8 cellular contexts compared by ENCODE assay signal in the genomic region with DNA sequence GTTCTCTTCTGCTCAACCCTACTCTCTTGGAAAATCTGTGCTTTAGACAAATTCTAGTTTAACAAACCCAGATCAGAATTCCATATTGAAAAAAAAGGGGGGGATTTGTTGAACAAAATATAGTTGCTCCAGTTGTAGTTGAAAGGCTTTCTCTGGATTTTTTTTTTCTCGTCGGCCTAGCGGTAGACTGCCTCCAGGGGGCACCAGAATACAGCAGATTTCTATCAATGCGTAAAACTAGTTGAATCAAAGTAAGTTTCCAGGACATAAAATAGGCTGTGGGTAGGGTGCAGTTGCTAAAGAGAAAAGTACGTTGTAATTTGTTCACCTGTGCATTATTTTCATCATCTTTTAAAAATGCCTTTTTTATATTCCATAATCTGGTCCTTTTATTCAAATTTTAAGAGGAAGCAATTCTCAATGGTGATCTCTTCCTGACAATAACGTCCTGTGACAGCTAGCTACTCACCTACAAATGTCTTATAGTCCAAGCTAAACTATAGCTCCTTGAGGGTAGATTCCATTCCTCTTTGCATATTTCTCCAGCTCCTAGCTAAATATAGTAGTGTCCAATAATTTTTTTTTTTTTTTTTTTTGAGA.
DNase-seq lines count a peak whose midpoint lies in the region; ATAC-seq and TF ChIP-seq lines count a peak whose summit lies in the region.

No MANE protein-coding gene starts in this region.

- H3K27me3 Mint-ChIP-seq in activated T-helper 2 cell treated with anti-CD3 and anti-CD28 coated beads, Interferon-gamma antibody, Interleukin-2, Interleukin-4, amounts not matched to agents 10 μg/mL and 5 μg/mL and 100 μg/mL, durations not matched to agents 14 hours and 24 hours and 36 hours (ENCODE audit: low read depth): peaks cover 17% of the 10 kb centered on the region
- H3K27me3 Mint-ChIP-seq in osteocyte (ENCODE audit: unreplicated experiment): peaks cover 37% of the 10 kb centered on the region

- no peak overlapping the region for H3K4me3 Mint-ChIP-seq in activated T-helper 2 cell treated with anti-CD3 and anti-CD28 coated beads, Interferon-gamma antibody, Interleukin-2, Interleukin-4, amounts not matched to agents 10 μg/mL and 5 μg/mL and 100 μg/mL, durations not matched to agents 14 hours and 24 hours and 36 hours (ENCODE audit: low read depth)
- no peak overlapping the region for H3K4me3 Mint-ChIP-seq in osteocyte (ENCODE audit: unreplicated experiment)

- H3K27me3 ChIP-seq in BJ (ENCODE audit: control insufficient read depth, insufficient read depth, low read length): 0 out of 2 replicates have a peak, but pooled peaks cover 1% of the 10 kb centered on the region
- H3K27me3 ChIP-seq in upper lobe of left lung: no peaks in the 10 kb centered on the region

- H3K9me3 ChIP-seq in upper lobe of left lung: peaks cover 0 to 3% (median 2%) of the 10 kb centered on the region in 4 donors

- intact Hi-C loops in activated T-helper 2 cell treated with anti-CD3 and anti-CD28 coated beads, Interferon-gamma antibody, Interleukin-2, Interleukin-4, amounts not matched to agents 10 μg/mL and 5 μg/mL and 100 μg/mL, durations not matched to agents 14 hours and 24 hours and 36 hours (cut with micrococcal nuclease): loop anchor here (1.0 kb wide), 1 partner anchor 107 kb away; no protein-coding TSS in a partner anchor

- DNase-seq in BJ (ENCODE audit: low read depth): no peak
- peak; percentile 60 for DNase-seq in HEK293T (ENCODE audit: extremely low spot score)
- DNase-seq in RPMI8226: peak; percentile 42
- DNase-seq in activated T-helper 2 cell treated with anti-CD3 and anti-CD28 coated beads, Interferon-gamma antibody, Interleukin-2, Interleukin-4, amounts not matched to agents 10 μg/mL and 5 μg/mL and 100 μg/mL, durations not matched to agents 14 hours and 24 hours and 36 hours (ENCODE audit: low spot score): peak; percentile 31
- peak; percentile 30 to 79 for DNase-seq in foreskin fibroblast
- no peak for DNase-seq in osteocyte (ENCODE audit: extremely low spot score, unreplicated experiment)
- DNase-seq in upper lobe of left lung: peak in 1 of 2 donors; percentile 40

- POLR2A ChIA-PET in BJ (lab: Charles Lee): no interaction called here
- POLR2A ChIA-PET in HEK293T (lab: Yijun Ruan, JAX): no interaction called here

- H3K27ac ChIP-seq in upper lobe of left lung: no peak overlapping the region

- peaks cover 15% of the 10 kb centered on the region for H3K4me1 Mint-ChIP-seq in activated T-helper 2 cell treated with anti-CD3 and anti-CD28 coated beads, Interferon-gamma antibody, Interleukin-2, Interleukin-4, amounts not matched to agents 10 μg/mL and 5 μg/mL and 100 μg/mL, durations not matched to agents 14 hours and 24 hours and 36 hours (ENCODE audit: low read depth)
- no peaks in the 10 kb centered on the region for H3K4me1 Mint-ChIP-seq in osteocyte (ENCODE audit: unreplicated experiment)

- H3K36me3 Mint-ChIP-seq in activated T-helper 2 cell treated with anti-CD3 and anti-CD28 coated beads, Interferon-gamma antibody, Interleukin-2, Interleukin-4, amounts not matched to agents 10 μg/mL and 5 μg/mL and 100 μg/mL, durations not matched to agents 14 hours and 24 hours and 36 hours (ENCODE audit: low read depth): no peaks in the 10 kb centered on the region
- no peaks in the 10 kb centered on the region for H3K36me3 Mint-ChIP-seq in osteocyte (ENCODE audit: unreplicated experiment)

- TF ChIP-seq CTCF in BJ (IDR thresholded peaks at IDR 0.05; ENCODE audit: insufficient read depth, low read depth, low read length) (peak; percentile 90), foreskin fibroblast (IDR thresholded peaks at IDR 0.05; ENCODE audit: low read depth, low read length) (peak; percentile 94), osteocyte (IDR thresholded peaks at IDR 0.05) (peak; percentile 89), upper lobe of left lung (IDR thresholded peaks at IDR 0.05) (peak; percentile 54 to 81 (median 78))

- TF ChIP-seq EP300 in upper lobe of left lung (IDR thresholded peaks at IDR 0.05): no peak

- CTCF ChIA-PET in BJ (lab: Yijun Ruan, JAX) (interaction anchor here (0.7 to 5.5 kb wide), 12 partner anchors 11 to 731 kb away, joined by 3 to 83 read pairs (median 3); no protein-coding TSS in a partner anchor), HEK293T (lab: Yijun Ruan, JAX) (interaction anchor here (0.6 to 0.9 kb wide), 4 partner anchors 107 to 964 kb away, joined by 4 to 7 read pairs (median 6); no protein-coding TSS in a partner anchor)

- H3K36me3 ChIP-seq in BJ (ENCODE audit: control insufficient read depth, insufficient read depth, low read length) (no peaks in the 10 kb centered on the region), upper lobe of left lung (no peaks in the 10 kb centered on the region)

- no peak overlapping the region for H3K27ac Mint-ChIP-seq in activated T-helper 2 cell treated with anti-CD3 and anti-CD28 coated beads, Interferon-gamma antibody, Interleukin-2, Interleukin-4, amounts not matched to agents 10 μg/mL and 5 μg/mL and 100 μg/mL, durations not matched to agents 14 hours and 24 hours and 36 hours
- H3K27ac Mint-ChIP-seq in osteocyte (ENCODE audit: unreplicated experiment): no peak overlapping the region

- H3K4me1 ChIP-seq in upper lobe of left lung: no peaks in the 10 kb centered on the region

- ATAC-seq in upper lobe of left lung (ENCODE audit: low FRiP score in 2 of 2): peak in 1 of 2 donors; percentile 77
- no peak for ATAC-seq in GM21367 (IDR thresholded peaks at IDR 0.05; ENCODE audit: unreplicated experiment)

- H3K4me3 ChIP-seq in BJ (ENCODE audit: low read depth, low read length) (no peak overlapping the region), foreskin fibroblast (ENCODE audit: low read depth in 1 of 2, low read length in 2 of 2) (no peak overlapping the region), upper lobe of left lung (no peak overlapping the region)

- TF ChIP-seq POLR2A in upper lobe of left lung (IDR thresholded peaks at IDR 0.05): no peak

- 6 to 9% methylated on average over 6 of the region's 6 CpGs for WGBS in upper lobe of left lung, 2 donors

- peaks cover 9% of the 10 kb centered on the region for H3K9me3 Mint-ChIP-seq in activated T-helper 2 cell treated with anti-CD3 and anti-CD28 coated beads, Interferon-gamma antibody, Interleukin-2, Interleukin-4, amounts not matched to agents 10 μg/mL and 5 μg/mL and 100 μg/mL, durations not matched to agents 14 hours and 24 hours and 36 hours
- peaks cover 8% of the 10 kb centered on the region for H3K9me3 Mint-ChIP-seq in osteocyte (ENCODE audit: unreplicated experiment)

TF ChIP-seq in HEK293T, 16 proteins besides CTCF, POLR2A, EP300 and RAD21:
- TF ChIP-seq FOXA1 (IDR thresholded peaks at IDR 0.05): no peak
- no peak for TF ChIP-seq LEF1 (IDR thresholded peaks at IDR 0.05; ENCODE audit: borderline replicate concordance)
- TF ChIP-seq FOXK2 (IDR thresholded peaks at IDR 0.05): no peak
- TF ChIP-seq HDGF (IDR thresholded peaks at IDR 0.05; ENCODE audit: borderline replicate concordance): no peak
- TF ChIP-seq L3MBTL2 (conservative IDR thresholded peaks at IDR 0.05): no peak
- no peak for TF ChIP-seq PKNOX1 (IDR thresholded peaks at IDR 0.05)
- TF ChIP-seq NFRKB (IDR thresholded peaks at IDR 0.05): no peak
TF ChIP-seq in HEK293T: peak in this region for 0.

Comparison
In these comparisons a context has a peak if more than half of its experiments do, and no peak if none do; other contexts are left out.
1. DNase-seq: peak in HEK293T (single experiment), RPMI8226 (single experiment), activated T-helper 2 cell treated with anti-CD3 and anti-CD28 coated beads, Interferon-gamma antibody, Interleukin-2, Interleukin-4, amounts not matched to agents 10 μg/mL and 5 μg/mL and 100 μg/mL, durations not matched to agents 14 hours and 24 hours and 36 hours (single experiment) and foreskin fibroblast (2 of 2); none in BJ (single experiment) and osteocyte (single experiment).
2. Peak in every context shown above with its lines, with median percentiles within 50 percentile points of each other: CTCF ChIP-seq.